Comparison of ENCODE assay signal across 9 cellular contexts in genomic region chr1:15757575-15758401, GRCh38. TPM values are rescaled to one million over a fixed set of nuclear protein-coding genes. Genes with fewer than 3 reads are reported as not detected.
A peak's percentile ranks its signal among the peaks of the same experiment; 100 is the strongest.
DNase-seq lines count a peak whose midpoint lies in the region; ATAC-seq and TF ChIP-seq lines count a peak whose summit lies in the region.
"Had no signal": no experiment of that assay in that cellular context is flagged by ENCODE, and none has a peak within 500 bp of the region (broad histone marks: within the 10 kb centered on the region; RNA-seq: fewer than 3 reads in every experiment).

No MANE protein-coding gene starts in this region.

- peak overlapping the region; percentile 93 to 96 for H3K27ac ChIP-seq in ascending aorta
- peak overlapping the region in 6 of 8 donors; percentile 38 to 86 (median 82) for H3K27ac ChIP-seq in spleen

- intact Hi-C loops in ascending aorta (cut with DNase I): no loop called here
- intact Hi-C loops in spleen (cut with DNase I; ENCODE audit: low total_unique reads): no loop called here

- H3K4me1 ChIP-seq in ascending aorta (peaks cover 9 to 30% of the 10 kb centered on the region in 2 donors), spleen (peaks cover 9 to 68% (median 44%) of the 10 kb centered on the region in 6 donors)

- TF ChIP-seq CTCF in ascending aorta (IDR thresholded peaks at IDR 0.05): no peak
- no peak for TF ChIP-seq CTCF in spleen (IDR thresholded peaks at IDR 0.05 in 8 of 11, conservative IDR thresholded peaks at IDR 0.05 in 3 of 11)

- 11 to 14% (median 13%) methylated on average over 22 to 28 of the region's 28 CpGs for WGBS in spleen, 5 donors

- no peak for TF ChIP-seq POLR2A in spleen (IDR thresholded peaks at IDR 0.05)

- H3K36me3 ChIP-seq in ascending aorta (peaks cover 0 to 11% of the 10 kb centered on the region in 2 donors), spleen (no peaks in the 10 kb centered on the region)

- H3K27me3 ChIP-seq in ascending aorta (no peaks in the 10 kb centered on the region), spleen (replicated peaks in 1 of 7) (peaks cover 4 to 71% (median 35%) of the 10 kb centered on the region in 7 donors)

- H3K9me3 ChIP-seq in ascending aorta (no peaks in the 10 kb centered on the region), spleen (no peaks in the 10 kb centered on the region)

- DNase-seq in DMS53 (lab: John Stamatoyannopoulos, UW) (peak; percentile 65), DMS53 treated with DMSO at 0.1 percent for 48 hours (lab: John Stamatoyannopoulos, UW; ENCODE audit: unreplicated experiment) (no peak), ascending aorta (ENCODE audit: low spot score in 2 of 2) (no peak), iPS-NIHi11 (ENCODE audit: low spot score) (peak; percentile 55), spleen (no peak)
- no peak for DNase-seq in activated effector memory CD4-positive, alpha-beta T cell treated with anti-CD3 and anti-CD28 coated beads, Interleukin-2, amount 50 U/mL, for 16 hours
- DNase-seq: activated gamma-delta T cell had no signal

- H3K4me3 ChIP-seq in ascending aorta: peak overlapping the region; percentile 86 to 89
- H3K4me3 ChIP-seq in spleen: peak overlapping the region; percentile 38 to 70 (median 42)

- ATAC-seq in HG03135 (IDR thresholded peaks at IDR 0.05; ENCODE audit: unreplicated experiment) (no peak), GM21576 (IDR thresholded peaks at IDR 0.05; ENCODE audit: unreplicated experiment) (no peak)

RNA-seq across cellular contexts. Expression of gene FBLIM1, which starts 0.8 kb away (rescaled TPM):
- 641 TPM for total RNA-seq in ascending aorta
- total RNA-seq in spleen: 10 to 100 TPM; 21.4 to 89.1 (median 62.0) TPM
- 10 to 100 TPM in 1 of 3 donors, 1 to 10 TPM in 2; 7.2 to 16.3 (median 9.6) TPM for polyA plus RNA-seq in spleen

RNA-seq across cellular contexts. Expression of gene TMEM82, which starts 15.5 kb away (rescaled TPM):
- not detected for total RNA-seq in ascending aorta
- total RNA-seq in spleen: not detected
- polyA plus RNA-seq in spleen: not detected

RNA-seq across cellular contexts. Expression of gene SLC25A34, which starts 21.7 kb away (rescaled TPM):
- 5.7 TPM for total RNA-seq in ascending aorta
- 1 to 10 TPM; 1.5 to 3.7 (median 2.8) TPM for total RNA-seq in spleen
- polyA plus RNA-seq in spleen: 1 to 10 TPM in 2 of 3 donors, under 1 TPM in 1; 0.77 to 2.4 (median 2.1) TPM

RNA-seq across cellular contexts. Expression of gene UQCRHL, which starts 49.7 kb away (rescaled TPM):
- total RNA-seq in ascending aorta: not detected
- total RNA-seq in spleen: 1 to 10 TPM in 6 of 7 donors, under 1 TPM in 1; 0.67 to 2.6 (median 1.2) TPM
- 1 to 10 TPM; 1.9 to 2.6 (median 2.4) TPM for polyA plus RNA-seq in spleen

Comparison
In these comparisons a context has a peak if more than half of its experiments do, and no peak if none do; other contexts are left out.
1. DNase-seq: peak in DMS53 (single experiment) and iPS-NIHi11 (single experiment); none in DMS53 treated with DMSO at 0.1 percent for 48 hours (single experiment), ascending aorta (0 of 2), spleen (single experiment) and activated effector memory CD4-positive, alpha-beta T cell treated with anti-CD3 and anti-CD28 coated beads, Interleukin-2, amount 50 U/mL, for 16 hours (single experiment).